15 cellular contexts compared by ENCODE assay signal in genomic region chr11:104564921-104565580, GRCh38.
DNase-seq lines count a peak whose midpoint lies in the region; ATAC-seq and TF ChIP-seq lines count a peak whose summit lies in the region.
"Had no signal": no experiment of that assay in that cellular context is flagged by ENCODE, and none has a peak within 500 bp of the region (broad histone marks: within the 10 kb centered on the region; RNA-seq: fewer than 3 reads in every experiment).

No MANE protein-coding gene starts in this region.

- peaks cover 2% of the 10 kb centered on the region for H3K9me3 ChIP-seq in RWPE2 (ENCODE audit: severe bottlenecking)
- peaks cover 0 to 14% of the 10 kb centered on the region in 2 donors for H3K9me3 ChIP-seq in left lung
- peaks cover 0 to 13% (median 5%) of the 10 kb centered on the region in 8 donors for H3K9me3 ChIP-seq in spleen

- no peak for TF ChIP-seq POLR2A in spleen (IDR thresholded peaks at IDR 0.05)

- no peaks in the 10 kb centered on the region for H3K27me3 ChIP-seq in RWPE2 (ENCODE audit: insufficient read depth, poor library complexity, severe bottlenecking)
- no peaks in the 10 kb centered on the region for H3K27me3 ChIP-seq in left lung
- H3K27me3 ChIP-seq in spleen (replicated peaks in 1 of 7) = no peaks in the 10 kb centered on the region
- H3K27me3 ChIP-seq: BLaER1 treated with 17β-estradiol and CSF1 and Interleukin-3, amounts not matched to agents 10 nM and 100 nM had no signal

- H3K27ac ChIP-seq in RWPE2 (ENCODE audit: poor library complexity, severe bottlenecking) (no peak overlapping the region), left lung (peak overlapping the region in 1 of 2 donors; percentile 44), spleen (no peak overlapping the region)
- H3K27ac ChIP-seq: BLaER1 treated with 17β-estradiol and CSF1 and Interleukin-3, amounts not matched to agents 10 nM and 100 nM; GM23248 had no signal

- H3K4me3 ChIP-seq in RWPE2 (ENCODE audit: severe bottlenecking) (no peak overlapping the region), left lung (no peak overlapping the region), spleen (no peak overlapping the region)
- H3K4me3 ChIP-seq: BLaER1 treated with 17β-estradiol and CSF1 and Interleukin-3, amounts not matched to agents 10 nM and 100 nM; GM12878; GM23248 had no signal

- peak; percentile 27 for DNase-seq in Right ventricle myocardium superior
- no peak for DNase-seq in left ventricle myocardium superior
- DNase-seq in RWPE2 (ENCODE audit: low spot score) = peak; percentile 26
- DNase-seq in left lung = peak; percentile 31 to 65
- peak; percentile 71 for DNase-seq in spleen
- DNase-seq in NCI-H1092 (lab: John Stamatoyannopoulos, UW) = no peak
- no peak for DNase-seq in ACHN
- DNase-seq: 8988T; CD4-positive, CD25-positive, alpha-beta regulatory T cell; DMS 273 treated with DMSO at 0.1 percent for 48 hours; GM23248 had no signal

- TF ChIP-seq CTCF in RWPE2 (IDR thresholded peaks at IDR 0.05; ENCODE audit: poor library complexity, severe bottlenecking) (no peak), left lung (IDR thresholded peaks at IDR 0.05) (no peak), spleen (IDR thresholded peaks at IDR 0.05 in 8 of 11, conservative IDR thresholded peaks at IDR 0.05 in 3 of 11) (no peak)

- WGBS in spleen, 5 donors = 88 to 98% (median 96%) methylated on average over 11 to 35 of the region's 35 CpGs

- no peak for ATAC-seq in Right ventricle myocardium superior (ENCODE audit: poor library complexity)
- no peak for ATAC-seq in left ventricle myocardium superior
- ATAC-seq in RWPE2 (ENCODE audit: low read depth) = no peak
- peak; percentile 67 for ATAC-seq in left lung
- ATAC-seq in HG03045 (IDR thresholded peaks at IDR 0.05; ENCODE audit: unreplicated experiment) = no peak
- ATAC-seq: GM12878, HCT116 had no signal

- H3K4me1 ChIP-seq in RWPE2 (ENCODE audit: insufficient read depth, poor library complexity, severe bottlenecking) (no peaks in the 10 kb centered on the region), left lung (no peaks in the 10 kb centered on the region), spleen (no peaks in the 10 kb centered on the region)
- H3K4me1 ChIP-seq: BLaER1 treated with 17β-estradiol and CSF1 and Interleukin-3, amounts not matched to agents 10 nM and 100 nM had no signal

- H3K36me3 ChIP-seq in RWPE2 (ENCODE audit: low read depth) (no peaks in the 10 kb centered on the region), left lung (no peaks in the 10 kb centered on the region), spleen (no peaks in the 10 kb centered on the region)

- intact Hi-C loops in Right ventricle myocardium superior (cut with DNase I) = no loop called here
- intact Hi-C loops in left ventricle myocardium superior (cut with micrococcal nuclease) = no loop called here
- intact Hi-C loops in left lung (cut with DNase I) = no loop called here
- intact Hi-C loops in spleen (cut with DNase I; ENCODE audit: low total_unique reads) = no loop called here

- in situ Hi-C loops in ACHN (cut with HindIII; ENCODE audit: low pct_ligation_motif_present, low pct_unique_long_range_greater_than_20kb, low sequenced_read_pairs) = no loop called here

Comparison
In these comparisons a context has a peak if more than half of its experiments do, and no peak if none do; other contexts are left out.
1. DNase-seq: peak in Right ventricle myocardium superior (single experiment), RWPE2 (single experiment), left lung (2 of 2) and spleen (single experiment); none in left ventricle myocardium superior (single experiment), NCI-H1092 (single experiment) and ACHN (single experiment).